8 cellular contexts compared by ENCODE assay signal in the genomic region with DNA sequence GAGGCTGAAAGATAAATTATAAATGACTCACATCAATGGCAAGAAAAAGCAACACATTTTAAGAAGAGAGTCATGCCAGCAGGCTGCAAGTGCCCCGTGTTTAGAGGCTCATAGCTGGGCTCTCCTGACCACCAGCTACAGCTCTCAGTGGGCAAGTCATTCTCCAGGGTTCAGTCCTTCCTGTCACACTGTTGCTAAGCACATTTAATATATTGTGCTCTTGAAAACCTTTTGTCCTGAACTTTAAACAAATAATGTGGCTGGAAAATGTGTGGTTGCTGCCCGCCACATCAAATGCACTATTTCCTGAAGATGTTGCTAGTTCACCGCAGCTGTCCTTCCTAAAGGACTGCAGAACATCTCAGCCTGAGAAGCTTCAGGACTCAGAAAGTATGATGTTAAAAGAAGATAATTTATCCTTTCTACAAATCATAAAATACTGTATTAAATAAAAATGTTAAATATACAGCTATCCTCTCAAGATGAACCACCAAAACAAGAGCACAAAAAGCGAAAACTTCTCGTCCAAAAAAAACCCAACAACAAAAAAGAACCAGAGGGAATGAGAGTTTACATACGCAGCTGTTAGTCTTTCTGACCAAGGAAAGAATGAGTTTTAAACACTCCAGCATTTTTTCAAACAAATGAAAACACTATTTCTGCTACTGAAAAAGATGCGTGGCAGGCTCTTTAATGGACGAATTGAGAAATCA. TPM values are rescaled to one million over a fixed set of nuclear protein-coding genes. Genes with fewer than 3 reads are reported as not detected.
DNase-seq lines count a peak whose midpoint lies in the region; ATAC-seq and TF ChIP-seq lines count a peak whose summit lies in the region.

No MANE protein-coding gene starts in this region.

- ATAC-seq in GM18498 (IDR thresholded peaks at IDR 0.05; ENCODE audit: unreplicated experiment): peak; percentile 35
- peak; percentile 23 for ATAC-seq in HG03039 (IDR thresholded peaks at IDR 0.05; ENCODE audit: unreplicated experiment)
- peak; percentile 89 for ATAC-seq in activated naive CD8-positive, alpha-beta T cell treated with anti-CD3 and anti-CD28 coated beads, Interleukin-2, amount 50 U/mL, for 24 hours

- H3K27me3 ChIP-seq in ACC112 (ENCODE audit: insufficient read depth, low read length): no peaks in the 10 kb centered on the region

- H3K4me1 Mint-ChIP-seq in activated naive CD8-positive, alpha-beta T cell treated with anti-CD3 and anti-CD28 coated beads, Interleukin-2, amount 50 U/mL, for 24 hours: peaks cover 22% of the 10 kb centered on the region
- H3K4me1 Mint-ChIP-seq in immature natural killer cell: peaks cover 19 to 32% of the 10 kb centered on the region in 2 donors

- peak overlapping the region; percentile 90 for H3K4me3 Mint-ChIP-seq in activated naive CD8-positive, alpha-beta T cell treated with anti-CD3 and anti-CD28 coated beads, Interleukin-2, amount 50 U/mL, for 24 hours
- H3K4me3 Mint-ChIP-seq in immature natural killer cell: peak overlapping the region; percentile 86 to 94 (median 91)

- no peak for TF ChIP-seq CTCF in OCI-LY7 (conservative IDR thresholded peaks at IDR 0.05; ENCODE audit: low read length)

- H3K4me1 ChIP-seq in ACC112 (ENCODE audit: control insufficient read depth, insufficient read depth, low read length, unreplicated experiment): no peaks in the 10 kb centered on the region
- peaks cover 16% of the 10 kb centered on the region for H3K4me1 ChIP-seq in OCI-LY7 (ENCODE audit: insufficient read depth, low read length, poor library complexity, severe bottlenecking)

- no TSS peak for BruUV-seq in OCI-LY7 (replicated peaks; lab: Mats Ljungman, UMichigan)

- H3K4me3 ChIP-seq in ACC112 (ENCODE audit: low read depth, low read length): peak overlapping the region; percentile 96
- peak overlapping the region; percentile 72 for H3K4me3 ChIP-seq in OCI-LY7 (ENCODE audit: low read depth, low read length, poor library complexity, severe bottlenecking)

- peaks cover 13% of the 10 kb centered on the region for H3K36me3 ChIP-seq in ACC112 (ENCODE audit: insufficient read depth, low read length)
- peaks cover 32% of the 10 kb centered on the region for H3K36me3 ChIP-seq in OCI-LY7 (ENCODE audit: insufficient read depth, low read length)

- H3K27ac ChIP-seq in ACC112 (ENCODE audit: low read depth, low read length): no peak overlapping the region
- peak overlapping the region; percentile 60 for H3K27ac ChIP-seq in OCI-LY7 (ENCODE audit: low read depth, low read length, poor library complexity, severe bottlenecking)

- POLR2A ChIA-PET in OCI-LY7 (lab: Charles Lee): interaction anchor here (1.0 to 1.8 kb wide), 5 partner anchors 10 to 90 kb away, joined by 3 to 7 read pairs (median 4); no protein-coding TSS in a partner anchor

- CTCF ChIA-PET in OCI-LY7 (lab: Charles Lee; ENCODE audit: unreplicated experiment): interaction anchor here (0.9 kb wide), 1 partner anchor 68 kb away, joined by 3 read pairs; no protein-coding TSS in a partner anchor

- DNase-seq in OCI-LY7 (ENCODE audit: low spot score) (peak; percentile 78), immature natural killer cell (peak; percentile 31 to 39 (median 38)), hippocampal formation (lab: John Stamatoyannopoulos, UW) (no peak)
- DNase-seq in activated naive CD8-positive, alpha-beta T cell treated with anti-CD3 and anti-CD28 coated beads, Interleukin-2, amount 50 U/mL, for 24 hours: peak; percentile 65
- DNase-seq in stimulated activated CD4-positive, alpha-beta T cell treated with anti-CD3 and anti-CD28 coated beads, Interleukin-2, amount 100 ng/mL, for 48 hours: peak; percentile 8 to 24

- H2AFZ ChIP-seq in ACC112 (ENCODE audit: low read length, unreplicated experiment): peak overlapping the region; percentile 26
- peak overlapping the region; percentile 72 for H2AFZ ChIP-seq in OCI-LY7 (ENCODE audit: low read length)

- peak overlapping the region; percentile 85 for H3K4me2 ChIP-seq in OCI-LY7 (ENCODE audit: low read length)

- intact Hi-C loops in OCI-LY7 (cut with micrococcal nuclease; ENCODE audit: unreplicated experiment): loop anchor here (5.0 kb wide), 2 partner anchors 71 to 431 kb away; a partner anchor contains a TSS

- no peaks in the 10 kb centered on the region for H3K9me2 ChIP-seq in OCI-LY7 (ENCODE audit: insufficient read depth, low read length)

- no peaks in the 10 kb centered on the region for H4K20me1 ChIP-seq in OCI-LY7 (ENCODE audit: insufficient read depth, low read length)

- H3K79me2 ChIP-seq in ACC112 (ENCODE audit: control insufficient read depth, insufficient read depth, low read length, unreplicated experiment): no peaks in the 10 kb centered on the region
- H3K79me2 ChIP-seq in OCI-LY7 (ENCODE audit: insufficient read depth, low read depth, low read length): no peaks in the 10 kb centered on the region

- peak overlapping the region; percentile 93 for H3K27ac Mint-ChIP-seq in activated naive CD8-positive, alpha-beta T cell treated with anti-CD3 and anti-CD28 coated beads, Interleukin-2, amount 50 U/mL, for 24 hours
- peak overlapping the region; percentile 88 to 95 (median 90) for H3K27ac Mint-ChIP-seq in immature natural killer cell

- no peaks in the 10 kb centered on the region for H3K27me3 Mint-ChIP-seq in activated naive CD8-positive, alpha-beta T cell treated with anti-CD3 and anti-CD28 coated beads, Interleukin-2, amount 50 U/mL, for 24 hours
- H3K27me3 Mint-ChIP-seq in immature natural killer cell (ENCODE audit: low read depth in 3 of 3): peaks cover 2 to 5% (median 3%) of the 10 kb centered on the region in 3 donors

- peaks cover 32% of the 10 kb centered on the region for H3K36me3 Mint-ChIP-seq in activated naive CD8-positive, alpha-beta T cell treated with anti-CD3 and anti-CD28 coated beads, Interleukin-2, amount 50 U/mL, for 24 hours (ENCODE audit: low read depth)
- H3K36me3 Mint-ChIP-seq in immature natural killer cell: peaks cover 14 to 25% (median 18%) of the 10 kb centered on the region in 3 donors

- H3K9me3 ChIP-seq in OCI-LY7 (ENCODE audit: low read length): no peaks in the 10 kb centered on the region

- H3K9me3 Mint-ChIP-seq in activated naive CD8-positive, alpha-beta T cell treated with anti-CD3 and anti-CD28 coated beads, Interleukin-2, amount 50 U/mL, for 24 hours: peaks cover 7% of the 10 kb centered on the region
- no peaks in the 10 kb centered on the region for H3K9me3 Mint-ChIP-seq in immature natural killer cell

RNA-seq across cellular contexts. Expression of a gene that starts 1.0 kb away (rescaled TPM):
- total RNA-seq in OCI-LY7 (2014; rRNA removed; shearing (Covaris generic)): 7.1 and 9.2 TPM in 2 replicates
- total RNA-seq in OCI-LY7 (2022): 11.0 and 11.4 TPM in 2 replicates
- 10 to 100 TPM in 1 of 3 donors, 1 to 10 TPM in 1, under 1 TPM in 1; 0.41 to 14.1 (median 6.6) TPM for polyA plus RNA-seq in immature natural killer cell

Comparison
In these comparisons a context has a peak if more than half of its experiments do, and no peak if none do; other contexts are left out.
1. ATAC-seq: peak in every context shown above with its lines; median percentile 89 in activated naive CD8-positive, alpha-beta T cell treated with anti-CD3 and anti-CD28 coated beads, Interleukin-2, amount 50 U/mL, for 24 hours; 35 in GM18498; 23 in HG03039.
2. DNase-seq: peak in OCI-LY7 (single experiment), activated naive CD8-positive, alpha-beta T cell treated with anti-CD3 and anti-CD28 coated beads, Interleukin-2, amount 50 U/mL, for 24 hours (single experiment), immature natural killer cell (3 of 3) and stimulated activated CD4-positive, alpha-beta T cell treated with anti-CD3 and anti-CD28 coated beads, Interleukin-2, amount 100 ng/mL, for 48 hours (2 of 2); none in hippocampal formation (0 of 2).